In the genomic region with DNA sequence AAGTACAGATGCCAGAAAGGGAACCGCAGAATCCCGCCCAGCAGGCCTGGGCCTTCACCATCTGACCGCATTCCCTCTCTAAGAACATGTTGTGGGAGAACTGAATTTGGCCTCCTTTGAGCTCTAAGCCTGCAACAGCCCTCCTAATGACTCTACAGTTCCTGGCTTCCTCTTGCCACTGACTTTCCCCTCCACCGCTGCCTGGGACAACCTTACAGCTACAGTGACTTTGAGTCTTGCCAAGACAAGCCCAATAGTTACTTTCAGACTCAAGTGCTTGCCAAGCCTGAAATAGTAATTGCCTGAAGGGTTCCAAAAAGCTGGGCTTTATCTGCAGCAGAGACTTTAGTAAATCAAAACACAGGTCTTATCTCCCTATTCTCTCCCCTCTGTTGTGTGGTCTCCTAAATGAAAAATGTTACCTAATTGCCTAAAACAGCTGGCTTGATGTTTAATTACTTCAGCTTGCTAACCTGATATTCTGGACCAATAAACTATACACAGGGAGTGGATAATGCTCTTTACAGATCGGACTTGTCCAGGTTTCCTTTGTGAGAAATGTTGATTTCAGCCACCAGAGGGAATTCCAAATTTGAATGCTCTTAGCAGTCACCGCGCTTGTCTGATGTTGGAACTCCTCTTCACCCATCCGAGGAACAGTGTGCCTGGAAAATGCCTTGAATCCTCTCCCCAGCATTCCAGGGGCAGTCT, we compare ENCODE assay signal across 10 cellular contexts.
DNase-seq lines count a peak whose midpoint lies in the region; ATAC-seq and TF ChIP-seq lines count a peak whose summit lies in the region.
"Had no signal": no experiment of that assay in that cellular context is flagged by ENCODE, and none has a peak within 500 bp of the region (broad histone marks: within the 10 kb centered on the region; RNA-seq: fewer than 3 reads in every experiment).

No MANE protein-coding gene starts in this region.

- no peak overlapping the region for H2AK5ac ChIP-seq in mesendoderm (ENCODE audit: low read length)

- no peak overlapping the region for H2BK5ac ChIP-seq in mesendoderm (ENCODE audit: low read length)

- H3K36me3 ChIP-seq in mesendoderm (ENCODE audit: control insufficient read depth, insufficient read depth, low read length) = no peaks in the 10 kb centered on the region
- H3K36me3 ChIP-seq: BLaER1 had no signal

- no peaks in the 10 kb centered on the region for H3K27me3 ChIP-seq in mesendoderm (ENCODE audit: insufficient read depth, low read length, poor library complexity)
- H3K27me3 ChIP-seq: BLaER1 had no signal

- no peak overlapping the region for H2BK15ac ChIP-seq in mesendoderm (replicated peaks; ENCODE audit: low read depth)

- no peak overlapping the region for H3K18ac ChIP-seq in mesendoderm (ENCODE audit: low read length)

- H3K79me1 ChIP-seq in mesendoderm (ENCODE audit: low read length) = no peaks in the 10 kb centered on the region

- no peak overlapping the region for H3K4ac ChIP-seq in mesendoderm (ENCODE audit: low read depth, low read length)

- no peaks in the 10 kb centered on the region for H3K27me3 Mint-ChIP-seq in stimulated activated memory B cell treated with anti-CD40 and anti-IgM and Interleukin-4, amounts not matched to agents 10 μg/mL and 1 μg/mL and 100 μg/mL, for 72 hours
- H3K27me3 Mint-ChIP-seq in activated T-helper 1 cell treated with anti-CD3 and anti-CD28 coated beads, Interleukin-12 subunit alpha, Interleukin-12 subunit beta, Interleukin-2, Interleukin-4 antibody, amounts not matched to agents 30 ng/mL and 10 ng/mL and 1 ng/mL, durations not matched to agents 14 hours and 24 hours and 36 hours (ENCODE audit: insufficient read depth) = no peaks in the 10 kb centered on the region

- no peaks in the 10 kb centered on the region for H3K4me1 ChIP-seq in mesendoderm (ENCODE audit: control insufficient read depth, low read depth, low read length)

- H4K5ac ChIP-seq in mesendoderm (ENCODE audit: low read length) = no peak overlapping the region

- DNase-seq in NCI-H446 treated with DMSO at 0.1 percent for 48 hours (lab: John Stamatoyannopoulos, UW) (peak; percentile 80), middle frontal gyrus (ENCODE audit: extremely low spot score, low spot score) (peak; percentile 24), mesendoderm (no peak), SKM-1 treated with dmso at 0.1 percent for 144 hours (lab: John Stamatoyannopoulos, UW; ENCODE audit: unreplicated experiment) (no peak)
- DNase-seq in activated T-helper 1 cell treated with anti-CD3 and anti-CD28 coated beads, Interleukin-12 subunit alpha, Interleukin-12 subunit beta, Interleukin-2, Interleukin-4 antibody, amounts not matched to agents 30 ng/mL and 10 ng/mL and 1 ng/mL, durations not matched to agents 14 hours and 24 hours and 36 hours (ENCODE audit: low spot score) = no peak
- DNase-seq: activated naive CD4-positive, alpha-beta T cell treated with anti-CD3 and anti-CD28 coated beads for 36 hours had no signal

- no peaks in the 10 kb centered on the region for H3K9me3 Mint-ChIP-seq in stimulated activated memory B cell treated with anti-CD40 and anti-IgM and Interleukin-4, amounts not matched to agents 10 μg/mL and 1 μg/mL and 100 μg/mL, for 72 hours
- H3K9me3 Mint-ChIP-seq in activated T-helper 1 cell treated with anti-CD3 and anti-CD28 coated beads, Interleukin-12 subunit alpha, Interleukin-12 subunit beta, Interleukin-2, Interleukin-4 antibody, amounts not matched to agents 30 ng/mL and 10 ng/mL and 1 ng/mL, durations not matched to agents 14 hours and 24 hours and 36 hours = no peaks in the 10 kb centered on the region
- H3K9me3 Mint-ChIP-seq: activated naive CD4-positive, alpha-beta T cell treated with anti-CD3 and anti-CD28 coated beads for 36 hours had no signal

- peak; percentile 71 for ATAC-seq in esophagus mucosa
- ATAC-seq in stimulated activated memory B cell treated with anti-CD40 and anti-IgM and Interleukin-4, amounts not matched to agents 10 μg/mL and 1 μg/mL and 100 μg/mL, for 72 hours = no peak

- H3K36me3 Mint-ChIP-seq in stimulated activated memory B cell treated with anti-CD40 and anti-IgM and Interleukin-4, amounts not matched to agents 10 μg/mL and 1 μg/mL and 100 μg/mL, for 72 hours = no peaks in the 10 kb centered on the region
- H3K36me3 Mint-ChIP-seq in activated T-helper 1 cell treated with anti-CD3 and anti-CD28 coated beads, Interleukin-12 subunit alpha, Interleukin-12 subunit beta, Interleukin-2, Interleukin-4 antibody, amounts not matched to agents 30 ng/mL and 10 ng/mL and 1 ng/mL, durations not matched to agents 14 hours and 24 hours and 36 hours (ENCODE audit: low read depth) = no peaks in the 10 kb centered on the region

- H3K27ac ChIP-seq in 22Rv1 = peak overlapping the region; percentile 13; the same call in 1 of the 2 replicates
- H3K27ac ChIP-seq in mesendoderm (ENCODE audit: low read depth, low read length) = no peak overlapping the region
- H3K27ac ChIP-seq: BLaER1 had no signal

- no peaks in the 10 kb centered on the region for H3K79me2 ChIP-seq in mesendoderm (ENCODE audit: control insufficient read depth, insufficient read depth, low read length)

- no peak overlapping the region for H3K4me3 ChIP-seq in mesendoderm (ENCODE audit: low read length)
- H3K4me3 ChIP-seq: BLaER1 had no signal

- H3K4me3 Mint-ChIP-seq in stimulated activated memory B cell treated with anti-CD40 and anti-IgM and Interleukin-4, amounts not matched to agents 10 μg/mL and 1 μg/mL and 100 μg/mL, for 72 hours = no peak overlapping the region
- H3K4me3 Mint-ChIP-seq in activated T-helper 1 cell treated with anti-CD3 and anti-CD28 coated beads, Interleukin-12 subunit alpha, Interleukin-12 subunit beta, Interleukin-2, Interleukin-4 antibody, amounts not matched to agents 30 ng/mL and 10 ng/mL and 1 ng/mL, durations not matched to agents 14 hours and 24 hours and 36 hours = no peak overlapping the region
- H3K4me3 Mint-ChIP-seq: activated naive CD4-positive, alpha-beta T cell treated with anti-CD3 and anti-CD28 coated beads for 36 hours had no signal

- no peak overlapping the region for H4K8ac ChIP-seq in mesendoderm (ENCODE audit: low read depth, low read length)

- no peak for TF ChIP-seq CTCF in 22Rv1 (IDR thresholded peaks at IDR 0.05)

- WGBS in mesendoderm (ENCODE audit: extremely low coverage, insufficient coverage, low lambda C conversion rate) = no CpG with 5 or more reads among the region's 8 CpGs

- intact Hi-C loops in activated T-helper 1 cell treated with anti-CD3 and anti-CD28 coated beads, Interleukin-12 subunit alpha, Interleukin-12 subunit beta, Interleukin-2, Interleukin-4 antibody, amounts not matched to agents 30 ng/mL and 10 ng/mL and 1 ng/mL, durations not matched to agents 14 hours and 24 hours and 36 hours (cut with micrococcal nuclease) = no loop called here

- H3K56ac ChIP-seq in mesendoderm (ENCODE audit: low read length) = no peak overlapping the region

- H3K9ac ChIP-seq in mesendoderm (ENCODE audit: low read length) = no peak overlapping the region
- H3K9ac ChIP-seq: BLaER1 had no signal

- no peaks in the 10 kb centered on the region for H3K4me1 Mint-ChIP-seq in stimulated activated memory B cell treated with anti-CD40 and anti-IgM and Interleukin-4, amounts not matched to agents 10 μg/mL and 1 μg/mL and 100 μg/mL, for 72 hours
- H3K4me1 Mint-ChIP-seq in activated T-helper 1 cell treated with anti-CD3 and anti-CD28 coated beads, Interleukin-12 subunit alpha, Interleukin-12 subunit beta, Interleukin-2, Interleukin-4 antibody, amounts not matched to agents 30 ng/mL and 10 ng/mL and 1 ng/mL, durations not matched to agents 14 hours and 24 hours and 36 hours (ENCODE audit: low read depth) = no peaks in the 10 kb centered on the region

- no peak overlapping the region for H2BK120ac ChIP-seq in mesendoderm (ENCODE audit: low read depth, low read length)

- H3K4me2 ChIP-seq in mesendoderm (ENCODE audit: low read length) = no peak overlapping the region
- H3K4me2 ChIP-seq: BLaER1 had no signal

- no peak overlapping the region for H3K23ac ChIP-seq in mesendoderm (ENCODE audit: low read length)

- H3K27ac Mint-ChIP-seq in stimulated activated memory B cell treated with anti-CD40 and anti-IgM and Interleukin-4, amounts not matched to agents 10 μg/mL and 1 μg/mL and 100 μg/mL, for 72 hours = no peak overlapping the region
- H3K27ac Mint-ChIP-seq in activated T-helper 1 cell treated with anti-CD3 and anti-CD28 coated beads, Interleukin-12 subunit alpha, Interleukin-12 subunit beta, Interleukin-2, Interleukin-4 antibody, amounts not matched to agents 30 ng/mL and 10 ng/mL and 1 ng/mL, durations not matched to agents 14 hours and 24 hours and 36 hours = no peak overlapping the region
- H3K27ac Mint-ChIP-seq: activated naive CD4-positive, alpha-beta T cell treated with anti-CD3 and anti-CD28 coated beads for 36 hours had no signal

Comparison
In these comparisons a context has a peak if more than half of its experiments do, and no peak if none do; other contexts are left out.
1. DNase-seq: peak in NCI-H446 treated with DMSO at 0.1 percent for 48 hours (single experiment) and middle frontal gyrus (single experiment); none in mesendoderm (single experiment), activated T-helper 1 cell treated with anti-CD3 and anti-CD28 coated beads, Interleukin-12 subunit alpha, Interleukin-12 subunit beta, Interleukin-2, Interleukin-4 antibody, amounts not matched to agents 30 ng/mL and 10 ng/mL and 1 ng/mL, durations not matched to agents 14 hours and 24 hours and 36 hours (single experiment) and SKM-1 treated with dmso at 0.1 percent for 144 hours (single experiment).